In genomic region chr17:47686276-47686635, GRCh38 we compare ENCODE assay signal across 16 cellular contexts. TPM values are rescaled to one million over a fixed set of nuclear protein-coding genes. Genes with fewer than 3 reads are reported as not detected.
DNase-seq lines count a peak whose midpoint lies in the region; ATAC-seq and TF ChIP-seq lines count a peak whose summit lies in the region.
"Had no signal": no experiment of that assay in that cellular context is flagged by ENCODE, and none has a peak within 500 bp of the region (broad histone marks: within the 10 kb centered on the region; RNA-seq: fewer than 3 reads in every experiment).

No MANE protein-coding gene starts in this region.

- ATAC-seq in activated CD8-positive, alpha-beta T cell treated with anti-CD3 and anti-CD28 coated beads for 36 hours: no peak
- no peak for ATAC-seq in activated CD8-positive, alpha-beta T cell treated with anti-CD3 and anti-CD28 coated beads, Interleukin-2, amount 10 ng/mL, durations not matched to agents 7 days and 5 days
- ATAC-seq in gastrocnemius medialis: no peak

- in situ Hi-C loops in gastrocnemius medialis (cut with MboI; ENCODE audit: low sequenced_read_pairs in 4 of 4): no loop called here

- H3K9me3 ChIP-seq in gastrocnemius medialis: no peaks in the 10 kb centered on the region
- H3K9me3 ChIP-seq: tibial artery had no signal

- intact Hi-C loops in activated CD8-positive, alpha-beta T cell treated with anti-CD3 and anti-CD28 coated beads for 36 hours (cut with micrococcal nuclease): no loop called here
- intact Hi-C loops in gastrocnemius medialis (cut with DNase I; ENCODE audit: low total_unique reads): no loop called here

- H3K4me1 Mint-ChIP-seq in activated CD8-positive, alpha-beta T cell treated with anti-CD3 and anti-CD28 coated beads for 36 hours (ENCODE audit: low read depth): peaks cover 23% of the 10 kb centered on the region
- H3K4me1 Mint-ChIP-seq in activated CD8-positive, alpha-beta T cell treated with anti-CD3 and anti-CD28 coated beads, Interleukin-2, amount 10 ng/mL, durations not matched to agents 7 days and 5 days (ENCODE audit: low read depth): peaks cover 8% of the 10 kb centered on the region

- H3K4me3 ChIP-seq in gastrocnemius medialis: no peak overlapping the region
- H3K4me3 ChIP-seq: tibial artery had no signal

- H3K36me3 Mint-ChIP-seq in activated CD8-positive, alpha-beta T cell treated with anti-CD3 and anti-CD28 coated beads for 36 hours (ENCODE audit: low read depth): peaks cover 49% of the 10 kb centered on the region
- peaks cover 54% of the 10 kb centered on the region for H3K36me3 Mint-ChIP-seq in activated CD8-positive, alpha-beta T cell treated with anti-CD3 and anti-CD28 coated beads, Interleukin-2, amount 10 ng/mL, durations not matched to agents 7 days and 5 days (ENCODE audit: low read depth)

- H3K4me3 Mint-ChIP-seq in activated CD8-positive, alpha-beta T cell treated with anti-CD3 and anti-CD28 coated beads for 36 hours: no peak overlapping the region
- H3K4me3 Mint-ChIP-seq in activated CD8-positive, alpha-beta T cell treated with anti-CD3 and anti-CD28 coated beads, Interleukin-2, amount 10 ng/mL, durations not matched to agents 7 days and 5 days: no peak overlapping the region
- H3K4me3 Mint-ChIP-seq: activated naive CD4-positive, alpha-beta T cell treated with anti-CD3 and anti-CD28 coated beads for 36 hours; memory B cell had no signal

- no peaks in the 10 kb centered on the region for H3K9me3 Mint-ChIP-seq in activated CD8-positive, alpha-beta T cell treated with anti-CD3 and anti-CD28 coated beads for 36 hours
- no peaks in the 10 kb centered on the region for H3K9me3 Mint-ChIP-seq in activated CD8-positive, alpha-beta T cell treated with anti-CD3 and anti-CD28 coated beads, Interleukin-2, amount 10 ng/mL, durations not matched to agents 7 days and 5 days (ENCODE audit: insufficient read depth)
- H3K9me3 Mint-ChIP-seq: activated naive CD4-positive, alpha-beta T cell treated with anti-CD3 and anti-CD28 coated beads for 36 hours; memory B cell had no signal

- peaks cover 0 to 30% of the 10 kb centered on the region in 2 donors for H3K36me3 ChIP-seq in gastrocnemius medialis

- no peaks in the 10 kb centered on the region for H3K27me3 ChIP-seq in gastrocnemius medialis
- H3K27me3 ChIP-seq: tibial artery had no signal

- CTCF ChIA-PET in activated CD8-positive, alpha-beta T cell treated with anti-CD3 and anti-CD28 coated beads for 36 hours (lab: Charles Lee): interaction anchor here (2.6 to 3.0 kb wide), 2 partner anchors 12 to 104 kb away, joined by 7 to 10 read pairs; no protein-coding TSS in a partner anchor
- CTCF ChIA-PET in activated CD8-positive, alpha-beta T cell treated with anti-CD3 and anti-CD28 coated beads, Interleukin-2, amount 10 ng/mL, durations not matched to agents 7 days and 5 days (lab: Charles Lee): interaction anchor here (2.1 to 2.8 kb wide), 2 partner anchors 13 to 22 kb away, joined by 12 read pairs; no protein-coding TSS in a partner anchor

- H3K27ac ChIP-seq in gastrocnemius medialis: peak overlapping the region; percentile 27 to 52 (median 43)
- H3K27ac ChIP-seq: tibial artery had no signal

- peak overlapping the region; percentile 53 for H3K27ac Mint-ChIP-seq in activated CD8-positive, alpha-beta T cell treated with anti-CD3 and anti-CD28 coated beads for 36 hours
- no peak overlapping the region for H3K27ac Mint-ChIP-seq in activated CD8-positive, alpha-beta T cell treated with anti-CD3 and anti-CD28 coated beads, Interleukin-2, amount 10 ng/mL, durations not matched to agents 7 days and 5 days
- H3K27ac Mint-ChIP-seq: memory B cell had no signal

- TF ChIP-seq POLR2A in gastrocnemius medialis (IDR thresholded peaks at IDR 0.05): no peak

- no peak for TF ChIP-seq CTCF in activated CD8-positive, alpha-beta T cell treated with anti-CD3 and anti-CD28 coated beads for 36 hours (IDR thresholded peaks at IDR 0.05)
- TF ChIP-seq CTCF in gastrocnemius medialis (IDR thresholded peaks at IDR 0.05 in 4 of 5, conservative IDR thresholded peaks at IDR 0.05 in 1 of 5): no peak

- POLR2A ChIA-PET in activated CD8-positive, alpha-beta T cell treated with anti-CD3 and anti-CD28 coated beads for 36 hours (lab: Charles Lee): interaction anchor here (1.1 kb wide), 1 partner anchor 49 kb away, joined by 3 read pairs; no protein-coding TSS in a partner anchor
- POLR2A ChIA-PET in activated CD8-positive, alpha-beta T cell treated with anti-CD3 and anti-CD28 coated beads, Interleukin-2, amount 10 ng/mL, durations not matched to agents 7 days and 5 days (lab: Charles Lee): interaction anchor here (1.2 kb wide), 1 partner anchor 12 kb away, joined by 6 read pairs; no protein-coding TSS in a partner anchor

- no peaks in the 10 kb centered on the region for H3K27me3 Mint-ChIP-seq in activated CD8-positive, alpha-beta T cell treated with anti-CD3 and anti-CD28 coated beads for 36 hours
- H3K27me3 Mint-ChIP-seq in activated CD8-positive, alpha-beta T cell treated with anti-CD3 and anti-CD28 coated beads, Interleukin-2, amount 10 ng/mL, durations not matched to agents 7 days and 5 days (ENCODE audit: low read depth): no peaks in the 10 kb centered on the region
- H3K27me3 Mint-ChIP-seq: memory B cell had no signal

- no peak for DNase-seq in activated CD8-positive, alpha-beta T cell treated with anti-CD3 and anti-CD28 coated beads for 36 hours
- no peak for DNase-seq in activated CD8-positive, alpha-beta T cell treated with anti-CD3 and anti-CD28 coated beads, Interleukin-2, amount 10 ng/mL, durations not matched to agents 7 days and 5 days
- DNase-seq in NCI-H226: peak; percentile 45
- peak; percentile 79 for DNase-seq in fibroblast of gingiva (ENCODE audit: low read depth)
- no peak for DNase-seq in gastrocnemius medialis
- no peak for DNase-seq in stimulated activated naive CD4-positive, alpha-beta T cell treated with Interleukin-2 at 50 U/mL for 16 hours (lab: John Stamatoyannopoulos, UW)
- no peak for DNase-seq in mesenteric fat pad (ENCODE audit: low spot score)
- DNase-seq in hepatic stellate cell (ENCODE audit: low spot score): no peak
- DNase-seq: activated CD4-positive, alpha-beta T cell treated with anti-CD3 and anti-CD28 coated beads, Interleukin-2, amount 50 U/mL, for 1 hour; activated naive CD4-positive, alpha-beta T cell treated with anti-CD3 and anti-CD28 coated beads for 36 hours; hippocampal formation; NCI-H2081; retina; T-helper 1 cell; tibial artery had no signal

- peaks cover 23 to 30% of the 10 kb centered on the region in 2 donors for H3K4me1 ChIP-seq in gastrocnemius medialis
- H3K4me1 ChIP-seq: tibial artery had no signal

RNA-seq across cellular contexts. Expression of gene TBKBP1, which starts 7.7 kb away (rescaled TPM):
- total RNA-seq in activated CD8-positive, alpha-beta T cell treated with anti-CD3 and anti-CD28 coated beads for 36 hours: 10 to 100 TPM; 12.4 to 13.6 TPM
- 1 to 10 TPM; 2.4 to 3.7 TPM for total RNA-seq in activated CD8-positive, alpha-beta T cell treated with anti-CD3 and anti-CD28 coated beads, Interleukin-2, amount 10 ng/mL, durations not matched to agents 7 days and 5 days
- 10 to 100 TPM; 15.9 to 28.0 (median 23.0) TPM for total RNA-seq in gastrocnemius medialis
- total RNA-seq in mesenteric fat pad: 21.7 TPM

RNA-seq across cellular contexts. Expression of gene KPNB1, which starts 36.5 kb away (rescaled TPM):
- total RNA-seq in activated CD8-positive, alpha-beta T cell treated with anti-CD3 and anti-CD28 coated beads for 36 hours: 100 to 1,000 TPM; 589 to 605 TPM
- 100 to 1,000 TPM; 413 to 427 TPM for total RNA-seq in activated CD8-positive, alpha-beta T cell treated with anti-CD3 and anti-CD28 coated beads, Interleukin-2, amount 10 ng/mL, durations not matched to agents 7 days and 5 days
- 100 to 1,000 TPM; 170 to 238 (median 211) TPM for total RNA-seq in gastrocnemius medialis
- 276 TPM for total RNA-seq in mesenteric fat pad

RNA-seq across cellular contexts. Expression of gene TBX21, which starts 46.8 kb away (rescaled TPM):
- 10 to 100 TPM; 53.0 to 56.9 TPM for total RNA-seq in activated CD8-positive, alpha-beta T cell treated with anti-CD3 and anti-CD28 coated beads for 36 hours
- total RNA-seq in activated CD8-positive, alpha-beta T cell treated with anti-CD3 and anti-CD28 coated beads, Interleukin-2, amount 10 ng/mL, durations not matched to agents 7 days and 5 days: 10 to 100 TPM; 27.4 to 27.5 TPM
- total RNA-seq in gastrocnemius medialis (1 to 10 TPM in 1 of 4 donors, under 1 TPM in 1, not detected in 2; 0.98 to 3.3 TPM), mesenteric fat pad (0.35 TPM)

Comparison
In these comparisons a context has a peak if more than half of its experiments do, and no peak if none do; other contexts are left out.
1. DNase-seq: peak in NCI-H226 (single experiment) and fibroblast of gingiva (single experiment); none in activated CD8-positive, alpha-beta T cell treated with anti-CD3 and anti-CD28 coated beads for 36 hours (single experiment), activated CD8-positive, alpha-beta T cell treated with anti-CD3 and anti-CD28 coated beads, Interleukin-2, amount 10 ng/mL, durations not matched to agents 7 days and 5 days (single experiment), gastrocnemius medialis (0 of 2), stimulated activated naive CD4-positive, alpha-beta T cell treated with Interleukin-2 at 50 U/mL for 16 hours (single experiment), mesenteric fat pad (single experiment) and hepatic stellate cell (single experiment).
2. RNA of gene TBX21, which starts 46.8 kb away (total RNA-seq): 53.0 to 56.9 TPM in activated CD8-positive, alpha-beta T cell treated with anti-CD3 and anti-CD28 coated beads for 36 hours and 27.4 to 27.5 TPM in activated CD8-positive, alpha-beta T cell treated with anti-CD3 and anti-CD28 coated beads, Interleukin-2, amount 10 ng/mL, durations not matched to agents 7 days and 5 days; 0.98 to 3.3 TPM in gastrocnemius medialis and 0.35 TPM in mesenteric fat pad (single experiment); every median in the first group is over 4 times any median in the second.